ENCODE assay signal across 17 cellular contexts in genomic region chr5:58407042-58407709, GRCh38. TPM values are rescaled to one million over a fixed set of nuclear protein-coding genes. Genes with fewer than 3 reads are reported as not detected.
A peak's percentile ranks its signal among the peaks of the same experiment; 100 is the strongest.
DNase-seq lines count a peak whose midpoint lies in the region; ATAC-seq, FAIRE-seq and TF ChIP-seq lines count a peak whose summit lies in the region.
"Had no signal": no experiment of that assay in that cellular context is flagged by ENCODE, and none has a peak within 500 bp of the region (broad histone marks: within the 10 kb centered on the region; RNA-seq: fewer than 3 reads in every experiment).

No MANE protein-coding gene starts in this region.

- H3K36me3 ChIP-seq in BJ (ENCODE audit: control insufficient read depth, insufficient read depth, low read length): no peaks in the 10 kb centered on the region
- no peaks in the 10 kb centered on the region for H3K36me3 ChIP-seq in H1 (ENCODE audit: control insufficient read depth in 2 of 4, insufficient read depth in 4 of 4, low read length in 3 of 4)
- no peaks in the 10 kb centered on the region for H3K36me3 ChIP-seq in mesenchymal stem cell (ENCODE audit: control insufficient read depth in 1 of 2, insufficient read depth in 2 of 2, low read depth in 1 of 2, low read length in 2 of 2)
- H3K36me3 ChIP-seq: HAP-1, SJCRH30, tibial nerve had no signal

- H3K18ac ChIP-seq in H1 (ENCODE audit: extremely low read depth, low read length): no peak overlapping the region
- H3K18ac ChIP-seq in mesenchymal stem cell (ENCODE audit: low read depth in 1 of 2, low read length in 2 of 2): no peak overlapping the region

- no peak overlapping the region for H2BK12ac ChIP-seq in H1 (ENCODE audit: low read depth, low read length)
- no peak overlapping the region for H2BK12ac ChIP-seq in mesenchymal stem cell (ENCODE audit: low read length in 2 of 2)

- no peaks in the 10 kb centered on the region for H3K4me1 Mint-ChIP-seq in T-helper 17 cell
- H3K4me1 Mint-ChIP-seq: CD8-positive, alpha-beta memory T cell; naive thymus-derived CD4-positive, alpha-beta T cell had no signal

- H3K4me2 ChIP-seq in H1 (ENCODE audit: insufficient read depth in 1 of 2, low read depth in 2 of 2, low read length in 2 of 2) (no peak overlapping the region; a peak in 1 of 4 replicates), mesenchymal stem cell (ENCODE audit: low read length, poor library complexity, severe bottlenecking) (no peak overlapping the region)

- ATAC-seq in left lobe of liver (no peak), T-helper 17 cell (no peak), HG03175 (IDR thresholded peaks at IDR 0.05; ENCODE audit: unreplicated experiment) (no peak)
- ATAC-seq: naive thymus-derived CD4-positive, alpha-beta T cell; sciatic nerve had no signal

- H4K8ac ChIP-seq in H1 (ENCODE audit: extremely low read depth, insufficient read depth, low read length): no peak overlapping the region
- H4K8ac ChIP-seq in mesenchymal stem cell (ENCODE audit: low read length): no peak overlapping the region

- POLR2A ChIA-PET in BJ (lab: Charles Lee) (interaction anchor here (0.6 kb wide), 1 partner anchor 487 kb away, joined by 5 read pairs; no protein-coding TSS in a partner anchor), H1 (lab: Charles Lee; ENCODE audit: partially characterized antibody) (interaction anchor here (0.6 kb wide), 1 partner anchor 589 kb away, joined by 5 read pairs; no protein-coding TSS in a partner anchor)

- no peak overlapping the region for H2AK5ac ChIP-seq in H1 (ENCODE audit: low read depth, low read length)
- no peak overlapping the region for H2AK5ac ChIP-seq in mesenchymal stem cell (ENCODE audit: low read length, severe bottlenecking)

- 0 out of 2 replicates have a peak overlapping the region, but pooled peaks have one; percentile 22 for H2BK5ac ChIP-seq in H1 (ENCODE audit: low read depth, low read length)
- no peak overlapping the region for H2BK5ac ChIP-seq in mesenchymal stem cell (ENCODE audit: low read depth, low read length, poor library complexity, severe bottlenecking)

- H3K27me3 ChIP-seq in BJ (ENCODE audit: control insufficient read depth, insufficient read depth, low read length) (no peaks in the 10 kb centered on the region), H1 (replicated peaks in 1 of 4; ENCODE audit: control insufficient read depth in 3 of 4, extremely low read depth in 1 of 4, insufficient read depth in 3 of 4, low read length in 3 of 4) (no peaks in the 10 kb centered on the region), mesenchymal stem cell (ENCODE audit: control insufficient read depth in 1 of 2, insufficient read depth in 1 of 2, low read length in 2 of 2) (no peaks in the 10 kb centered on the region)
- H3K27me3 ChIP-seq: SJCRH30, tibial nerve had no signal

- H3K4me3 Mint-ChIP-seq in T-helper 17 cell: no peak overlapping the region
- H3K4me3 Mint-ChIP-seq: CD8-positive, alpha-beta memory T cell; naive thymus-derived CD4-positive, alpha-beta T cell had no signal

- H3K4me1 ChIP-seq in H1 (replicated peaks in 1 of 4; ENCODE audit: control insufficient read depth in 3 of 4, insufficient read depth in 4 of 4, low read length in 3 of 4): peaks cover 0 to 14% (median 6%) of the 10 kb centered on the region in 4 experiments; a peak in 4 of 7 replicates
- H3K4me1 ChIP-seq in mesenchymal stem cell (ENCODE audit: control insufficient read depth, insufficient read depth, low read depth, low read length): no peaks in the 10 kb centered on the region
- H3K4me1 ChIP-seq: HAP-1 had no signal

- H3K9ac ChIP-seq in H1 (replicated peaks in 1 of 4; ENCODE audit: extremely low read depth in 1 of 4, low read depth in 3 of 4, low read length in 3 of 4) (no peak overlapping the region), mesenchymal stem cell (ENCODE audit: low read length) (no peak overlapping the region)

- H4K91ac ChIP-seq in H1 (replicated peaks; ENCODE audit: insufficient read length, low read length): peak overlapping the region; percentile 10
- H4K91ac ChIP-seq in mesenchymal stem cell (ENCODE audit: low read length): no peak overlapping the region

- H2BK15ac ChIP-seq in H1 (ENCODE audit: low read length) (no peak overlapping the region), mesenchymal stem cell (ENCODE audit: low read depth, poor library complexity, severe bottlenecking) (no peak overlapping the region)

- H3K14ac ChIP-seq in H1 (ENCODE audit: insufficient read length): no peak overlapping the region
- no peak overlapping the region for H3K14ac ChIP-seq in mesenchymal stem cell (ENCODE audit: low read length in 2 of 2)

- FAIRE-seq in H1 (lab: Jason Lieb, UNC): no peak

- H3K27ac ChIP-seq in H1 (ENCODE audit: low read depth, low read length) (no peak overlapping the region; the same call in 1 of the 2 replicates), mesenchymal stem cell (ENCODE audit: low read length, poor library complexity, severe bottlenecking) (peak overlapping the region; percentile 4)
- H3K27ac ChIP-seq: coronary artery, SJCRH30, tibial nerve had no signal

- CTCF ChIA-PET in BJ (lab: Yijun Ruan, JAX) (interaction anchor here (0.9 to 1.6 kb wide), 3 partner anchors 15 to 223 kb away, joined by 3 read pairs; no protein-coding TSS in a partner anchor), H1 (lab: Charles Lee; ENCODE audit: partially characterized antibody) (interaction anchor here (0.6 to 2.0 kb wide), 5 partner anchors 48 to 485 kb away, joined by 3 to 8 read pairs (median 3); no protein-coding TSS in a partner anchor)

- no peak overlapping the region for H3K56ac ChIP-seq in H1 (replicated peaks; ENCODE audit: insufficient read length, low read depth, low read length)

- no peaks in the 10 kb centered on the region for H3K79me2 ChIP-seq in H1 (ENCODE audit: control insufficient read depth in 1 of 2, insufficient read depth in 2 of 2, low read length in 2 of 2)

- H3K79me1 ChIP-seq in H1 (ENCODE audit: low read depth, low read length) (no peaks in the 10 kb centered on the region), mesenchymal stem cell (replicated peaks; ENCODE audit: low read length, poor library complexity, severe bottlenecking) (no peaks in the 10 kb centered on the region)

- H3K4ac ChIP-seq in H1 (replicated peaks; ENCODE audit: insufficient read length, low read depth, low read length) (no peak overlapping the region), mesenchymal stem cell (ENCODE audit: low read depth in 1 of 2, low read length in 2 of 2) (no peak overlapping the region)

- H3K9me3 ChIP-seq in H1 (ENCODE audit: insufficient read depth in 2 of 2, low read depth in 1 of 2, low read length in 1 of 2) (no peaks in the 10 kb centered on the region), mesenchymal stem cell (ENCODE audit: control insufficient read depth, low read length) (no peaks in the 10 kb centered on the region), T-helper 17 cell (ENCODE audit: control insufficient read depth, low read length, poor library complexity, severe bottlenecking) (no peaks in the 10 kb centered on the region)
- H3K9me3 ChIP-seq: HAP-1, SJCRH30, tibial nerve had no signal

- H2AFZ ChIP-seq in H1 (ENCODE audit: low read length) (no peak overlapping the region), mesenchymal stem cell (ENCODE audit: low read depth, low read length) (no peak overlapping the region)

- TF ChIP-seq CTCF in BJ (IDR thresholded peaks at IDR 0.05; ENCODE audit: insufficient read depth, low read depth, low read length): no peak
- TF ChIP-seq CTCF in H1 (IDR thresholded peaks at IDR 0.05; ENCODE audit: control extremely low read depth in 1 of 3, insufficient read depth in 1 of 3, low read depth in 1 of 3, low read length in 3 of 3): no peak

- no peak overlapping the region for H2BK20ac ChIP-seq in H1 (ENCODE audit: low read length)

- H3K23me2 ChIP-seq in H1 (ENCODE audit: low read depth, low read length): no peaks in the 10 kb centered on the region

- H3K23ac ChIP-seq in H1 (ENCODE audit: insufficient read length) (no peak overlapping the region), mesenchymal stem cell (ENCODE audit: low read length in 2 of 2) (no peak overlapping the region)

- WGBS in H1 (ENCODE audit: extremely low coverage in 1 of 2, insufficient coverage in 1 of 2, insufficient read length in 1 of 2, insufficient replicate concordance in 2 of 2, low coverage in 1 of 2, low lambda C conversion rate in 2 of 2, missing lambda C conversion rate in 1 of 2), 2 experiments: 78% methylated on average over 1 of the region's 1 CpG; no CpG with 5 or more reads in 1 of the 2 experiments
- WGBS in mesenchymal stem cell: 94% methylated on average over 1 of the region's 1 CpG

- H3K27ac Mint-ChIP-seq in T-helper 17 cell: no peak overlapping the region
- H3K27ac Mint-ChIP-seq: naive thymus-derived CD4-positive, alpha-beta T cell had no signal

- H2BK120ac ChIP-seq in H1 (replicated peaks; ENCODE audit: low read depth, low read length) (no peak overlapping the region), mesenchymal stem cell (ENCODE audit: low read depth, low read length) (no peak overlapping the region)

- peaks cover 2% of the 10 kb centered on the region for H3K36me3 Mint-ChIP-seq in T-helper 17 cell (ENCODE audit: low read depth)
- H3K36me3 Mint-ChIP-seq: CD8-positive, alpha-beta memory T cell; naive thymus-derived CD4-positive, alpha-beta T cell had no signal

- TF ChIP-seq RAD21 in H1 (IDR thresholded peaks at IDR 0.05 in 1 of 2, conservative IDR thresholded peaks at IDR 0.05 in 1 of 2; ENCODE audit: low read depth in 2 of 2, low read length in 2 of 2): no peak

- no peak for TF ChIP-seq EP300 in H1 (IDR thresholded peaks at IDR 0.05; ENCODE audit: borderline replicate concordance in 1 of 2, low read depth in 2 of 2, low read length in 2 of 2)

- TF ChIP-seq POLR2A in H1 (IDR thresholded peaks at IDR 0.05; ENCODE audit: control extremely low read depth in 1 of 2, low read depth in 2 of 2, low read length in 2 of 2): no peak

- DNase-seq in BJ (ENCODE audit: low read depth) (peak; percentile 24), NCI-H226 (peak; percentile 80), H1 (ENCODE audit: low read depth in 1 of 2, low spot score in 2 of 2) (no peak), mesenchymal stem cell (peak; percentile 51), left lobe of liver (ENCODE audit: low spot score) (no peak), T-helper 17 cell (no peak), 8988T (no peak)
- DNase-seq: activated CD4-positive, alpha-beta T cell treated with anti-CD3 and anti-CD28 coated beads for 1 hour; CD8-positive, alpha-beta memory T cell; naive thymus-derived CD4-positive, alpha-beta T cell; NCI-H446 treated with DMSO at 0.1 percent for 48 hours; SJCRH30 had no signal

- no peaks in the 10 kb centered on the region for H4K20me1 ChIP-seq in H1 (replicated peaks in 1 of 2; ENCODE audit: control insufficient read depth in 1 of 2, insufficient read depth in 2 of 2, low read length in 2 of 2)

- H3K4me3 ChIP-seq in BJ (ENCODE audit: low read depth, low read length): no peak overlapping the region
- peak overlapping the region in 1 of 4 experiments; percentile 18; a peak in 1 of 8 replicates for H3K4me3 ChIP-seq in H1 (ENCODE audit: extremely low read depth in 1 of 4, insufficient read depth in 2 of 4, low read depth in 3 of 4, low read length in 4 of 4)
- no peak overlapping the region for H3K4me3 ChIP-seq in mesenchymal stem cell (ENCODE audit: insufficient read depth in 1 of 2, low read depth in 1 of 2, low read length in 2 of 2)
- H3K4me3 ChIP-seq: coronary artery, HAP-1, SJCRH30, tibial nerve had no signal

- H3K27me3 Mint-ChIP-seq in T-helper 17 cell: peaks cover 54% of the 10 kb centered on the region

- no peak overlapping the region for H4K5ac ChIP-seq in H1 (ENCODE audit: insufficient read length, low read depth, low read length)

RNA-seq across cellular contexts. Expression of gene PLK2, which starts 52.7 kb away (rescaled TPM):
- polyA plus RNA-seq in BJ (2011; rRNA removed) (20.7 and 21.7 TPM in 2 replicates), H1 (2011; rRNA removed) (5.8 and 10.8 TPM in 2 replicates)
- polyA minus RNA-seq in BJ (2011; rRNA and poly(A)+ RNA removed): 41.0 and 47.9 TPM in 2 replicates
- 19.8 and 20.6 TPM in 2 replicates for total RNA-seq in H1 (2021; fragmentation: NEBNext Ultra II Directional; extraction: Animal tissue kit (Norgen Biotek cat#: 25700))
- 10.1 TPM for polyA plus RNA-seq in H1 (2011; cell fraction: cytosol; rRNA removed)
- polyA plus RNA-seq in H1 (2011; cell fraction: nucleus; rRNA removed): 21.0 TPM
- 9.8 to 20.1 TPM (median 15.1 TPM) in 4 replicates for polyA plus RNA-seq in H1 (2012, experiment 1 of 2)
- polyA plus RNA-seq in H1 (2012, experiment 2 of 2): 3.6 TPM
- polyA plus RNA-seq in H1 (2013, experiment 1 of 2): 18.8 TPM
- 17.6 TPM for polyA plus RNA-seq in H1 (2013, experiment 2 of 2)
- 21.7 and 23.1 TPM in 2 replicates for polyA minus RNA-seq in H1 (2011; rRNA and poly(A)+ RNA removed)
- 22.5 TPM for polyA minus RNA-seq in H1 (2011; cell fraction: cytosol; rRNA and poly(A)+ RNA removed)
- polyA minus RNA-seq in H1 (2011; cell fraction: nucleus; rRNA and poly(A)+ RNA removed): 100 TPM
- polyA plus RNA-seq in mesenchymal stem cell (2013, experiment 1 of 2): 185 TPM
- 180 TPM for polyA plus RNA-seq in mesenchymal stem cell (2013, experiment 2 of 2)
- total RNA-seq in left lobe of liver (12.3 TPM), T-helper 17 cell (10 to 100 TPM; 15.8 to 24.3 TPM)

Comparison
In these comparisons a context has a peak if more than half of its experiments do, and no peak if none do; other contexts are left out.
1. DNase-seq: peak in BJ (single experiment), NCI-H226 (single experiment) and mesenchymal stem cell (single experiment); none in H1 (0 of 2), left lobe of liver (single experiment), T-helper 17 cell (0 of 3) and 8988T (single experiment).